ENCODE assay signal across 24 cellular contexts in genomic region chr3:139234491-139234890, GRCh38.
"Had no signal": no experiment of that assay in that cellular context is flagged by ENCODE, and none has a peak within 500 bp of the region (broad histone marks: within the 10 kb centered on the region; RNA-seq: fewer than 3 reads in every experiment).

No MANE protein-coding gene starts in this region.

- H3K36me3 ChIP-seq: brain microvascular endothelial cell, gastrocnemius medialis, pancreas, tibial nerve had no signal

- DNase-seq: activated CD4-positive, alpha-beta memory T cell treated with anti-CD3 and anti-CD28 coated beads, Interleukin-2, amount 10 ng/mL, durations not matched to agents 7 days and 5 days; activated CD4-positive, alpha-beta T cell treated with anti-CD3 and anti-CD28 coated beads, Interleukin-2, amount 10 ng/mL, durations not matched to agents 7 days and 5 days; activated CD4-positive, CD25-positive, alpha-beta regulatory T cell treated with anti-CD3 and anti-CD28 coated beads, Interleukin-2, amount 50 U/mL, for 72 hours; activated CD8-positive, alpha-beta memory T cell treated with anti-CD3 and anti-CD28 coated beads, Interleukin-2, amount 50 U/mL, for 48 hours; activated gamma-delta T cell; activated naive CD4-positive, alpha-beta T cell treated with anti-CD3 and anti-CD28 coated beads, Interleukin-2, amount 10 ng/mL, durations not matched to agents 7 days and 5 days; activated naive CD8-positive, alpha-beta T cell treated with anti-CD3 and anti-CD28 coated beads, Interleukin-2, amount 10 ng/mL, durations not matched to agents 7 days and 5 days; activated T-cell treated with anti-CD3 and anti-CD28 coated beads, Interleukin-2, amount 50 U/mL, for 24 hours; brain microvascular endothelial cell; central memory CD4-positive, alpha-beta T cell; gastrocnemius medialis; glutamatergic neuron; left ventricle myocardium superior; naive B cell; nucleus accumbens; pancreas; psoas muscle; stimulated activated CD4-positive, alpha-beta T cell treated with anti-CD3 and anti-CD28 coated beads, Interleukin-1b, Interleukin-23, amount 100 ng/mL, for 48 hours; stimulated activated naive B cell treated with anti-CD40 and anti-IgM and Interleukin-4, amounts not matched to agents 10 μg/mL and 1 μg/mL and 100 μg/mL, for 72 hours; T-helper 2 cell had no signal

- ATAC-seq: gastrocnemius medialis, left ventricle myocardium superior, pancreas, psoas muscle had no signal

- H3K4me1 ChIP-seq: gastrocnemius medialis, pancreas, psoas muscle, tibial nerve had no signal

- FAIRE-seq: astrocyte, islet of Langerhans, pancreas had no signal

- H3K27me3 ChIP-seq: brain microvascular endothelial cell, gastrocnemius medialis, pancreas, tibial nerve had no signal

- H3K4me3 ChIP-seq: gastrocnemius medialis, pancreas, psoas muscle, smooth muscle cell, tibial nerve had no signal

- H3K4me2 ChIP-seq: smooth muscle cell had no signal

- H3K27ac ChIP-seq: brain microvascular endothelial cell, gastrocnemius medialis, pancreas, psoas muscle, tibial nerve had no signal

- H3K9me3 ChIP-seq: gastrocnemius medialis, pancreas, psoas muscle, tibial nerve had no signal
